In the genomic region with DNA sequence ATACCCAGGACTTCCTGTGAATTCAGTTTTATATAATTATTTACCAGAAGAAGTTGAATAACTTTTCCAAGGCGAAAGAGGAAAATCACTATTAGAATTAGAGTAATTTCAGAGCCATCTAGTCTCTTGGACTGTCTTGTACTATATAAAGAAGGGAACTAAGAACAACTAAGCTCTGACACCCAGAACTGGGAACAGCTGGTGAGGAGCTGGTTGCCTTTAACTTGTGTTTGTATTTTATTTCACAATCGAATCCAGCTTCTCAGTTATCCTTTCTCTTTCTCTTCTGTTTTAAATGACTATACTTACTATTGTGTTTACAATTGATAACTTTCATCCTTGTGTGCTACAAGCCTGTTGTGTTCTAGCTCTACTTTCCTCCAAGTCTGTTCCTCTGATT, we compare ENCODE assay signal across 10 cellular contexts. TPM values are rescaled to one million over a fixed set of nuclear protein-coding genes. Genes with fewer than 3 reads are reported as not detected.
DNase-seq lines count a peak whose midpoint lies in the region; ATAC-seq and TF ChIP-seq lines count a peak whose summit lies in the region.
"Had no signal": no experiment of that assay in that cellular context is flagged by ENCODE, and none has a peak within 500 bp of the region (broad histone marks: within the 10 kb centered on the region; RNA-seq: fewer than 3 reads in every experiment).

No MANE protein-coding gene starts in this region.

- CTCF ChIA-PET in CD4-positive, alpha-beta memory T cell (lab: Charles Lee; ENCODE audit: partially characterized antibody): interaction anchor here (1.1 to 1.8 kb wide), 2 partner anchors 17 to 114 kb away, joined by 3 to 4 read pairs; no protein-coding TSS in a partner anchor

- no peaks in the 10 kb centered on the region for H3K27me3 Mint-ChIP-seq in CD4-positive, alpha-beta memory T cell
- H3K27me3 Mint-ChIP-seq: activated CD8-positive, alpha-beta memory T cell treated with anti-CD3 and anti-CD28 coated beads, Interleukin-2, amount 10 ng/mL, durations not matched to agents 7 days and 5 days had no signal

- H3K36me3 ChIP-seq in CD4-positive, alpha-beta memory T cell (ENCODE audit: insufficient read depth, low read length): peaks cover 3% of the 10 kb centered on the region
- no peaks in the 10 kb centered on the region for H3K36me3 ChIP-seq in rectal smooth muscle tissue (ENCODE audit: control insufficient read depth, insufficient read depth, low read length)

- peak overlapping the region in 4 of 7 donors; percentile 19 to 90 (median 69) for H3K27ac Mint-ChIP-seq in CD4-positive, alpha-beta memory T cell
- H3K27ac Mint-ChIP-seq: activated CD8-positive, alpha-beta memory T cell treated with anti-CD3 and anti-CD28 coated beads, Interleukin-2, amount 10 ng/mL, durations not matched to agents 7 days and 5 days had no signal

- H3K4me3 ChIP-seq in CD4-positive, alpha-beta memory T cell (ENCODE audit: low read length in 2 of 2): no peak overlapping the region
- H3K4me3 ChIP-seq in rectal smooth muscle tissue (ENCODE audit: low read length): no peak overlapping the region

- no peaks in the 10 kb centered on the region for H3K9me3 ChIP-seq in CD4-positive, alpha-beta memory T cell (ENCODE audit: control insufficient read depth in 1 of 2, low read length in 2 of 2)

- POLR2A ChIA-PET in CD4-positive, alpha-beta memory T cell (lab: Charles Lee; ENCODE audit: partially characterized antibody): interaction anchor here (1.0 to 1.3 kb wide), 2 partner anchors 8 to 217 kb away, joined by 3 read pairs; no protein-coding TSS in a partner anchor

- H3K4me1 Mint-ChIP-seq in CD4-positive, alpha-beta memory T cell: peaks cover 22 to 46% (median 38%) of the 10 kb centered on the region in 4 donors

- no peak overlapping the region for H3K9ac ChIP-seq in rectal smooth muscle tissue (ENCODE audit: low read length)

- H3K36me3 Mint-ChIP-seq in CD4-positive, alpha-beta memory T cell: peaks cover 2 to 12% of the 10 kb centered on the region in 2 donors

- no peak for DNase-seq in CD4-positive, alpha-beta memory T cell
- DNase-seq in left cardiac atrium: no peak
- DNase-seq in NCI-H748 (lab: John Stamatoyannopoulos, UW; ENCODE audit: unreplicated experiment): no peak
- no peak for DNase-seq in retina
- DNase-seq: activated CD8-positive, alpha-beta memory T cell treated with anti-CD3 and anti-CD28 coated beads, Interleukin-2, amount 10 ng/mL, durations not matched to agents 7 days and 5 days; islet precursor cell had no signal

- no peaks in the 10 kb centered on the region for H3K27me3 ChIP-seq in CD4-positive, alpha-beta memory T cell (ENCODE audit: insufficient read depth, low read length)
- H3K27me3 ChIP-seq in rectal smooth muscle tissue (ENCODE audit: control insufficient read depth, insufficient read depth, low read length): no peaks in the 10 kb centered on the region

- H3K9me3 Mint-ChIP-seq in CD4-positive, alpha-beta memory T cell: no peaks in the 10 kb centered on the region

- H3K4me3 Mint-ChIP-seq in CD4-positive, alpha-beta memory T cell: no peak overlapping the region
- H3K4me3 Mint-ChIP-seq: activated CD8-positive, alpha-beta memory T cell treated with anti-CD3 and anti-CD28 coated beads, Interleukin-2, amount 10 ng/mL, durations not matched to agents 7 days and 5 days had no signal

- no peak overlapping the region for H3K27ac ChIP-seq in CD4-positive, alpha-beta memory T cell (ENCODE audit: low read depth, low read length)
- H3K27ac ChIP-seq in rectal smooth muscle tissue (ENCODE audit: low read depth, low read length): peak overlapping the region; percentile 75

- peaks cover 3% of the 10 kb centered on the region for H3K4me1 ChIP-seq in CD4-positive, alpha-beta memory T cell (ENCODE audit: insufficient read depth, low read length)
- H3K4me1 ChIP-seq in rectal smooth muscle tissue (ENCODE audit: control insufficient read depth, insufficient read depth, low read length): peaks cover 12% of the 10 kb centered on the region

- intact Hi-C loops in CD4-positive, alpha-beta memory T cell (cut with micrococcal nuclease): no loop called here
- intact Hi-C loops in left cardiac atrium (cut with DNase I): no loop called here

- ATAC-seq in SK-N-SH treated with all-trans-retinoic acid at 6 μM for 48 hours (0 out of 3 replicates have a peak, but pooled peaks have one; percentile 4), left cardiac atrium (peak; percentile 59 to 80), HG02588 (IDR thresholded peaks at IDR 0.05; ENCODE audit: unreplicated experiment) (no peak), HG03378 (IDR thresholded peaks at IDR 0.05; ENCODE audit: unreplicated experiment) (no peak)
- ATAC-seq: activated CD8-positive, alpha-beta memory T cell treated with anti-CD3 and anti-CD28 coated beads, Interleukin-2, amount 10 ng/mL, durations not matched to agents 7 days and 5 days had no signal

TF ChIP-seq in SK-N-SH treated with all-trans-retinoic acid at 6 μM for 48 hours, 23 proteins besides CTCF, POLR2A, EP300 and RAD21:
- TF ChIP-seq ESRRG (CRISPR knock-in tag; IDR thresholded peaks at IDR 0.05) (no peak), GLIS3 (CRISPR knock-in tag; IDR thresholded peaks at IDR 0.05) (no peak), BACH2 (CRISPR knock-in tag; IDR thresholded peaks at IDR 0.05; ENCODE audit: borderline replicate concordance) (no peak), ZNF70 (CRISPR knock-in tag; IDR thresholded peaks at IDR 0.05) (no peak), PPARA (CRISPR knock-in tag; IDR thresholded peaks at IDR 0.05; ENCODE audit: borderline replicate concordance) (no peak)

RNA-seq across cellular contexts. Expression of gene SNX27, which starts 8.4 kb away (rescaled TPM):
- total RNA-seq in CD4-positive, alpha-beta memory T cell: 10 to 100 TPM; 40.0 to 44.3 TPM
- 10 to 100 TPM in 1 of 2 donors, 1 to 10 TPM in 1; 7.5 to 14.2 TPM for polyA plus RNA-seq in CD4-positive, alpha-beta memory T cell
- total RNA-seq in left cardiac atrium: 10 to 100 TPM; 29.8 to 32.3 TPM

Comparison
In these comparisons a context has a peak if more than half of its experiments do, and no peak if none do; other contexts are left out.
1. ATAC-seq: peak in SK-N-SH treated with all-trans-retinoic acid at 6 μM for 48 hours (single experiment) and left cardiac atrium (2 of 2); none in HG02588 (single experiment) and HG03378 (single experiment).